22 cellular contexts compared by ENCODE assay signal in the genomic region with DNA sequence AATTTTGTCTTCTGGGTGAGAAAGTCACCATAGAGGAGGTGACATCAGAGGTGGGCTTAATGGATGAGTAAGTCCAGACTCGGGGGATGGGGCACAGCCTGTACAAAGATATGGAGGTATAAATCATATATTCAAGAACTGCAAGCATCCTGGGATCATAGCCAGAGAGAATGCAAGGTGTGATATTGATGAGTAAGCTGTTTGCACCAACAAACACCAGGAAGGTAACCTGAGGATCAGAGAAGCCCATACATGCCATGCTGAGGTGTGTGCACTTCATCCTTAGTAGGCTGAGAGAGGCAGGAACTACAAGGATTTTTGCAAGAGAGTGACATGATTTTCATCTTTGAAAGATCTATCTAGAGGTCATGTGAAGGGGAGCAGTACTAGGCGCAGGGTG.
"Had no signal": no experiment of that assay in that cellular context is flagged by ENCODE, and none has a peak within 500 bp of the region (broad histone marks: within the 10 kb centered on the region; RNA-seq: fewer than 3 reads in every experiment).

No MANE protein-coding gene starts in this region.

- H3K9me3 Mint-ChIP-seq: activated B cell treated with CpG ODN at 0.5 μM for 24 hours; activated CD4-positive, alpha-beta T cell treated with anti-CD3 and anti-CD28 coated beads, Interleukin-2, amount 10 ng/mL, durations not matched to agents 24 days and 14 days; activated naive CD4-positive, alpha-beta T cell treated with anti-CD3 and anti-CD28 coated beads, Interleukin-2, amount 50 U/mL, for 24 hours; activated T-cell treated with anti-CD3 and anti-CD28 coated beads, Interleukin-2, amount 50 U/mL, for 24 hours; activated T-helper 1 cell treated with anti-CD3 and anti-CD28 coated beads, Interleukin-12 subunit alpha, Interleukin-12 subunit beta, Interleukin-2, Interleukin-4 antibody, amounts not matched to agents 30 ng/mL and 10 ng/mL and 1 ng/mL, durations not matched to agents 14 hours and 24 hours and 36 hours had no signal

- H3K9me3 ChIP-seq: breast epithelium had no signal

- H3K36me3 Mint-ChIP-seq: activated CD8-positive, alpha-beta memory T cell treated with anti-CD3 and anti-CD28 coated beads, Interleukin-2, amount 10 ng/mL, durations not matched to agents 7 days and 5 days; activated naive CD4-positive, alpha-beta T cell treated with anti-CD3 and anti-CD28 coated beads, Interleukin-2, amount 50 U/mL, for 24 hours had no signal

- DNase-seq: activated B cell treated with CpG ODN at 0.5 μM for 24 hours; activated CD4-positive, alpha-beta T cell treated with anti-CD3 and anti-CD28 coated beads for 1 hour; activated CD4-positive, alpha-beta T cell treated with anti-CD3 and anti-CD28 coated beads, Interleukin-2, amount 10 ng/mL, durations not matched to agents 24 days and 14 days; activated CD4-positive, alpha-beta T cell treated with anti-CD3 and anti-CD28 coated beads, Interleukin-2, amount 50 U/mL, for 48 hours; activated CD8-positive, alpha-beta memory T cell treated with anti-CD3 and anti-CD28 coated beads, Interleukin-2, amount 10 ng/mL, durations not matched to agents 7 days and 5 days; activated effector memory CD4-positive, alpha-beta T cell treated with Interleukin-2 at 50 U/mL for 16 hours; activated naive CD4-positive, alpha-beta T cell; activated T-cell treated with anti-CD3 and anti-CD28 coated beads, Interleukin-2, amount 50 U/mL, for 24 hours; aorta; central memory CD4-positive, alpha-beta T cell; KG1; NCI-H1092; NCI-H1417; NCI-H1930; NCI-H524 treated with DMSO at 0.1 percent for 48 hours; NCI-H748 treated with DMSO at 0.1 percent for 48 hours; SIG-M5; T-helper 17 cell; T-helper 9 cell had no signal

- H3K4me1 Mint-ChIP-seq: activated B cell treated with CpG ODN at 0.5 μM for 24 hours; activated CD4-positive, alpha-beta T cell treated with anti-CD3 and anti-CD28 coated beads, Interleukin-2, amount 10 ng/mL, durations not matched to agents 24 days and 14 days; activated CD8-positive, alpha-beta memory T cell treated with anti-CD3 and anti-CD28 coated beads, Interleukin-2, amount 10 ng/mL, durations not matched to agents 7 days and 5 days; activated naive CD4-positive, alpha-beta T cell treated with anti-CD3 and anti-CD28 coated beads, Interleukin-2, amount 50 U/mL, for 24 hours; T-helper 17 cell had no signal

- H3K27ac ChIP-seq: breast epithelium had no signal

- H3K4me1 ChIP-seq: breast epithelium had no signal

- H3K27me3 Mint-ChIP-seq: activated B cell treated with CpG ODN at 0.5 μM for 24 hours; activated CD4-positive, alpha-beta T cell treated with anti-CD3 and anti-CD28 coated beads, Interleukin-2, amount 10 ng/mL, durations not matched to agents 24 days and 14 days; activated naive CD4-positive, alpha-beta T cell treated with anti-CD3 and anti-CD28 coated beads, Interleukin-2, amount 50 U/mL, for 24 hours; activated T-cell treated with anti-CD3 and anti-CD28 coated beads, Interleukin-2, amount 50 U/mL, for 24 hours; T-helper 17 cell had no signal

- H3K36me3 ChIP-seq: breast epithelium had no signal

- H3K4me3 Mint-ChIP-seq: activated B cell treated with CpG ODN at 0.5 μM for 24 hours; activated CD4-positive, alpha-beta T cell treated with anti-CD3 and anti-CD28 coated beads, Interleukin-2, amount 10 ng/mL, durations not matched to agents 24 days and 14 days; activated CD8-positive, alpha-beta memory T cell treated with anti-CD3 and anti-CD28 coated beads, Interleukin-2, amount 10 ng/mL, durations not matched to agents 7 days and 5 days; activated naive CD4-positive, alpha-beta T cell treated with anti-CD3 and anti-CD28 coated beads, Interleukin-2, amount 50 U/mL, for 24 hours; activated T-cell treated with anti-CD3 and anti-CD28 coated beads, Interleukin-2, amount 50 U/mL, for 24 hours; activated T-helper 1 cell treated with anti-CD3 and anti-CD28 coated beads, Interleukin-12 subunit alpha, Interleukin-12 subunit beta, Interleukin-2, Interleukin-4 antibody, amounts not matched to agents 30 ng/mL and 10 ng/mL and 1 ng/mL, durations not matched to agents 14 hours and 24 hours and 36 hours; T-helper 17 cell had no signal

- H3K27ac Mint-ChIP-seq: activated B cell treated with CpG ODN at 0.5 μM for 24 hours; activated CD4-positive, alpha-beta T cell treated with anti-CD3 and anti-CD28 coated beads, Interleukin-2, amount 10 ng/mL, durations not matched to agents 24 days and 14 days; activated CD8-positive, alpha-beta memory T cell treated with anti-CD3 and anti-CD28 coated beads, Interleukin-2, amount 10 ng/mL, durations not matched to agents 7 days and 5 days; activated naive CD4-positive, alpha-beta T cell treated with anti-CD3 and anti-CD28 coated beads, Interleukin-2, amount 50 U/mL, for 24 hours; activated T-cell treated with anti-CD3 and anti-CD28 coated beads, Interleukin-2, amount 50 U/mL, for 24 hours; activated T-helper 1 cell treated with anti-CD3 and anti-CD28 coated beads, Interleukin-12 subunit alpha, Interleukin-12 subunit beta, Interleukin-2, Interleukin-4 antibody, amounts not matched to agents 30 ng/mL and 10 ng/mL and 1 ng/mL, durations not matched to agents 14 hours and 24 hours and 36 hours; T-helper 17 cell had no signal

- ATAC-seq: activated CD8-positive, alpha-beta memory T cell treated with anti-CD3 and anti-CD28 coated beads, Interleukin-2, amount 10 ng/mL, durations not matched to agents 7 days and 5 days; T-helper 17 cell had no signal

- H3K27me3 ChIP-seq: breast epithelium had no signal

- H3K4me3 ChIP-seq: breast epithelium had no signal
